Comparison of ENCODE assay signal across 1 cellular context in genomic region chr1:25543425-25544242, GRCh38.
TF ChIP-seq lines count a peak whose summit lies in the region.

Gene LDLRAP1 (plus strand): TSS chr1:25543606. CDS start chr1:25543699, 93 bp downstream.

TF ChIP-seq in GM12878, 131 proteins besides CTCF, POLR2A, EP300 and RAD21 (continued from another document and continues in another):
- TF ChIP-seq ZBTB33 (IDR thresholded peaks at IDR 0.05): no peak
- TF ChIP-seq RBBP5 (conservative IDR thresholded peaks at IDR 0.05): no peak
- TF ChIP-seq ZNF217 (IDR thresholded peaks at IDR 0.05): no peak
- no peak for TF ChIP-seq KAT2A (conservative IDR thresholded peaks at IDR 0.05; ENCODE audit: control insufficient read depth, low read depth, low read length)
- no peak for TF ChIP-seq MTA2 (IDR thresholded peaks at IDR 0.05; ENCODE audit: low read depth)
- peak; percentile 78 for TF ChIP-seq GATAD2B (conservative IDR thresholded peaks at IDR 0.05; ENCODE audit: low read depth)
- TF ChIP-seq SIN3A (IDR thresholded peaks at IDR 0.05; ENCODE audit: low read depth, low read length): no peak
- TF ChIP-seq FOS (IDR thresholded peaks at IDR 0.05; ENCODE audit: borderline replicate concordance, extremely low read depth, insufficient read length): no peak
- TF ChIP-seq NFXL1 (IDR thresholded peaks at IDR 0.05; ENCODE audit: borderline replicate concordance): 0 out of 2 replicates have a peak, but pooled peaks have one; percentile 42
- TF ChIP-seq ZSCAN29 (IDR thresholded peaks at IDR 0.05): 0 out of 2 replicates have a peak, but pooled peaks have one; percentile 26
- no peak for TF ChIP-seq BCLAF1 (IDR thresholded peaks at IDR 0.05)
- no peak for TF ChIP-seq ZNF622 (IDR thresholded peaks at IDR 0.05)
- TF ChIP-seq DPF2 (IDR thresholded peaks at IDR 0.05): peak; percentile 76
- no peak for TF ChIP-seq MXI1 (IDR thresholded peaks at IDR 0.05; ENCODE audit: low read depth, low read length)
- no peak for TF ChIP-seq EZH2 (IDR thresholded peaks at IDR 0.05; ENCODE audit: borderline replicate concordance, control insufficient read depth, low read depth, low read length)
- TF ChIP-seq RELB (IDR thresholded peaks at IDR 0.05; ENCODE audit: low read depth): no peak
- peak in 1 of 2 experiments; percentile 2; a peak in 1 of 3 replicates for TF ChIP-seq EGR1 (IDR thresholded peaks at IDR 0.05; ENCODE audit: borderline replicate concordance in 1 of 2, low read depth in 2 of 2, low read length in 2 of 2)
- TF ChIP-seq NKRF (conservative IDR thresholded peaks at IDR 0.05): peak; percentile 78
- no peak for TF ChIP-seq E2F4 (IDR thresholded peaks at IDR 0.05; ENCODE audit: low read depth, low read length)
- 0 out of 2 replicates have a peak, but pooled peaks have one; percentile 19 for TF ChIP-seq ZNF207 (IDR thresholded peaks at IDR 0.05; ENCODE audit: borderline replicate concordance)
- peak; percentile 32; the same call in 1 of the 2 replicates for TF ChIP-seq YY1 (IDR thresholded peaks at IDR 0.05; ENCODE audit: low read depth, low read length)
- peak; percentile 71 for TF ChIP-seq HDAC6 (IDR thresholded peaks at IDR 0.05; ENCODE audit: unreplicated experiment)
- no peak for TF ChIP-seq JUNB (IDR thresholded peaks at IDR 0.05)
- TF ChIP-seq MYC (IDR thresholded peaks at IDR 0.05; ENCODE audit: insufficient read depth, insufficient read length, insufficient replicate concordance, low read length, severe bottlenecking): no peak
- TF ChIP-seq REST (IDR thresholded peaks at IDR 0.05; ENCODE audit: low read depth, low read length): no peak
- TF ChIP-seq IKZF2 (IDR thresholded peaks at IDR 0.05): no peak
- peak; percentile 83 for TF ChIP-seq LARP7 (IDR thresholded peaks at IDR 0.05)
- TF ChIP-seq KLF5 (IDR thresholded peaks at IDR 0.05; ENCODE audit: partially characterized antibody): no peak
- no peak for TF ChIP-seq WRNIP1 (IDR thresholded peaks at IDR 0.05; ENCODE audit: borderline replicate concordance, low read depth, low read length)
- no peak for TF ChIP-seq CREM (IDR thresholded peaks at IDR 0.05; ENCODE audit: low read depth)
- 0 out of 2 replicates have a peak, but pooled peaks have one; percentile 42 for TF ChIP-seq RB1 (IDR thresholded peaks at IDR 0.05; ENCODE audit: borderline replicate concordance)
- no peak for TF ChIP-seq ZNF592 (IDR thresholded peaks at IDR 0.05)
- TF ChIP-seq MLLT1 (IDR thresholded peaks at IDR 0.05): no peak
- TF ChIP-seq ZNF384 (IDR thresholded peaks at IDR 0.05; ENCODE audit: borderline replicate concordance, low read depth, low read length): no peak
- TF ChIP-seq JUND (IDR thresholded peaks at IDR 0.05; ENCODE audit: low read depth, low read length): no peak
- 0 out of 2 replicates have a peak, but pooled peaks have one; percentile 40 for TF ChIP-seq BACH1 (IDR thresholded peaks at IDR 0.05; ENCODE audit: borderline replicate concordance)
- TF ChIP-seq BHLHE40 (IDR thresholded peaks at IDR 0.05; ENCODE audit: borderline replicate concordance in 1 of 2, low read depth in 2 of 2, low read length in 1 of 2): peak in 1 of 2 experiments; percentile 34; a peak in 1 of 4 replicates
- no peak for TF ChIP-seq BMI1 (IDR thresholded peaks at IDR 0.05; ENCODE audit: borderline replicate concordance)
